In the genomic region with DNA sequence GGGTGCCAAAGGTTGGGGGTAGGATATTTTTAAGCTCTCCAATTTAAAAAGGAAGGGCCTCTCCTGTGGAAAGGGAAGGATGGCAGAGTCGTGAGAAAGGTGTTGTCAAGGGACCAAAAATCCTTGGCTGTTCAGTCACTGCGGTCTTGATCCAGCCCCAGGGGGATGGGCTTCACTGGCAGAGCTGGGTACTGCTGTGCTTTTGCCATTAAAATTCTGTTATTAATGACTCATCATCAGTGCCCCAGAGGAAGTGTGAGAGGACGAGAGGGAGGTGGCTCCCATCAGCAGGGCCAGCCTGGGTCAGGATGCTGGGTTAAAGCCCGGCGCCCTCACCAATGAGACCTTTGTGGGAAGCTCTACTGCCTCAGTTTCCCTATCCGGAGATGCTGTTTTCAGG, we compare ENCODE assay signal across 1 cellular context.
TF ChIP-seq lines count a peak whose summit lies in the region.

No MANE protein-coding gene starts in this region.

TF ChIP-seq in K562, 482 proteins besides CTCF, POLR2A, EP300 and RAD21:
- TF ChIP-seq POLR2AphosphoS2 (IDR thresholded peaks at IDR 0.05; ENCODE audit: low read length) (0 out of 2 replicates have a peak, but pooled peaks have one; percentile 31), ZFP36 (IDR thresholded peaks at IDR 0.05; ENCODE audit: low read depth, low read length, partially characterized antibody) (no peak), MCM3 (IDR thresholded peaks at IDR 0.05) (no peak)
- TF ChIP-seq, protein P1, sequence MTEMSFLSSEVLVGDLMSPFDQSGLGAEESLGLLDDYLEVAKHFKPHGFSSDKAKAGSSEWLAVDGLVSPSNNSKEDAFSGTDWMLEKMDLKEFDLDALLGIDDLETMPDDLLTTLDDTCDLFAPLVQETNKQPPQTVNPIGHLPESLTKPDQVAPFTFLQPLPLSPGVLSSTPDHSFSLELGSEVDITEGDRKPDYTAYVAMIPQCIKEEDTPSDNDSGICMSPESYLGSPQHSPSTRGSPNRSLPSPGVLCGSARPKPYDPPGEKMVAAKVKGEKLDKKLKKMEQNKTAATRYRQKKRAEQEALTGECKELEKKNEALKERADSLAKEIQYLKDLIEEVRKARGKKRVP (CRISPR knock-in tag; IDR thresholded peaks at IDR 0.05): no peak
- TF ChIP-seq, protein P2, sequence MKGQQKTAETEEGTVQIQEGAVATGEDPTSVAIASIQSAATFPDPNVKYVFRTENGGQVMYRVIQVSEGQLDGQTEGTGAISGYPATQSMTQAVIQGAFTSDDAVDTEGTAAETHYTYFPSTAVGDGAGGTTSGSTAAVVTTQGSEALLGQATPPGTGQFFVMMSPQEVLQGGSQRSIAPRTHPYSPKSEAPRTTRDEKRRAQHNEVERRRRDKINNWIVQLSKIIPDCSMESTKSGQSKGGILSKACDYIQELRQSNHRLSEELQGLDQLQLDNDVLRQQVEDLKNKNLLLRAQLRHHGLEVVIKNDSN (CRISPR knock-in tag; IDR thresholded peaks at IDR 0.05): no peak
